8 cellular contexts compared by ENCODE assay signal in genomic region chr20:35277531-35278395, GRCh38. TPM values are rescaled to one million over a fixed set of nuclear protein-coding genes. Genes with fewer than 3 reads are reported as not detected.
DNase-seq lines count a peak whose midpoint lies in the region; ATAC-seq and TF ChIP-seq lines count a peak whose summit lies in the region.

Gene MMP24OS, minus strand, starts transcription at chr20:35278122. Its CDS starts 193 bp downstream, at chr20:35277929.

- ATAC-seq in SK-N-SH treated with all-trans-retinoic acid at 6 μM for 48 hours (peak; percentile 92), thoracic aorta (ENCODE audit: insufficient number of reproducible peaks, low FRiP score, low read depth) (peak; percentile 81)

- peak; percentile 90 for DNase-seq in GDM1 (lab: John Stamatoyannopoulos, UW)
- peak; percentile 86 for DNase-seq in H4 (ENCODE audit: low spot score)
- peak; percentile 89 for DNase-seq in M059J (ENCODE audit: low read depth)
- peak; percentile 62 to 97 (median 92) for DNase-seq in head of caudate nucleus
- peak; percentile 93 for DNase-seq in osteocyte (ENCODE audit: extremely low spot score, unreplicated experiment)
- peak; percentile 34 for DNase-seq in thoracic aorta (ENCODE audit: low spot score)

- H3K36me3 ChIP-seq in thoracic aorta: peaks cover 7% of the 10 kb centered on the region

- intact Hi-C loops in head of caudate nucleus (cut with DNase I): no loop called here

- peak within 1 kb of the TSS; percentile 98 for H3K27ac Mint-ChIP-seq in activated naive CD8-positive, alpha-beta T cell
- H3K27ac Mint-ChIP-seq in osteocyte (ENCODE audit: unreplicated experiment): peak within 1 kb of the TSS; percentile 95

- H3K4me1 Mint-ChIP-seq in activated naive CD8-positive, alpha-beta T cell (ENCODE audit: low read depth): peaks cover 32% of the 10 kb centered on the region
- H3K4me1 Mint-ChIP-seq in osteocyte (ENCODE audit: unreplicated experiment): peaks cover 24% of the 10 kb centered on the region

- H3K9me3 ChIP-seq in thoracic aorta: no peaks in the 10 kb centered on the region

- peaks cover 13 to 32% of the 10 kb centered on the region in 2 donors for H3K4me1 ChIP-seq in thoracic aorta (ENCODE audit: control insufficient read depth in 1 of 2, low read depth in 2 of 2)

- peak within 1 kb of the TSS; percentile 98 for H3K4me3 Mint-ChIP-seq in activated naive CD8-positive, alpha-beta T cell
- peak within 1 kb of the TSS; percentile 96 for H3K4me3 Mint-ChIP-seq in osteocyte (ENCODE audit: unreplicated experiment)

- H3K27me3 ChIP-seq in thoracic aorta (replicated peaks; ENCODE audit: insufficient read depth): no peaks in the 10 kb centered on the region

- H3K36me3 Mint-ChIP-seq in activated naive CD8-positive, alpha-beta T cell: peaks cover 14% of the 10 kb centered on the region
- H3K36me3 Mint-ChIP-seq in osteocyte (ENCODE audit: unreplicated experiment): peaks cover 15% of the 10 kb centered on the region

- peak within 1 kb of the TSS; percentile 88 to 94 for H3K27ac ChIP-seq in thoracic aorta

- peak within 1 kb of the TSS; percentile 87 for H3K4me3 ChIP-seq in thoracic aorta

- H3K9me3 Mint-ChIP-seq in activated naive CD8-positive, alpha-beta T cell (ENCODE audit: low read depth): no peaks in the 10 kb centered on the region
- no peaks in the 10 kb centered on the region for H3K9me3 Mint-ChIP-seq in osteocyte (ENCODE audit: unreplicated experiment)

- no peaks in the 10 kb centered on the region for H3K27me3 Mint-ChIP-seq in activated naive CD8-positive, alpha-beta T cell
- no peaks in the 10 kb centered on the region for H3K27me3 Mint-ChIP-seq in osteocyte (ENCODE audit: unreplicated experiment)

- peak; percentile 37 for TF ChIP-seq CTCF in osteocyte (IDR thresholded peaks at IDR 0.05)
- peak; percentile 10 for TF ChIP-seq CTCF in thoracic aorta (IDR thresholded peaks at IDR 0.05)

TF ChIP-seq in SK-N-SH treated with all-trans-retinoic acid at 6 μM for 48 hours, 23 proteins besides CTCF, POLR2A, EP300 and RAD21:
- TF ChIP-seq ESRRG (CRISPR knock-in tag; IDR thresholded peaks at IDR 0.05): peak; percentile 25; the same call in 1 of the 2 replicates
- peak; percentile 28; the same call in 1 of the 2 replicates for TF ChIP-seq GLIS3 (CRISPR knock-in tag; IDR thresholded peaks at IDR 0.05)
- TF ChIP-seq ISL1 (CRISPR knock-in tag; IDR thresholded peaks at IDR 0.05): no peak

RNA-seq across cellular contexts. Expression of gene MMP24OS, which starts in this region (rescaled TPM):
- total RNA-seq in H4 (2014; rRNA removed; shearing (Covaris generic)): 4.0 and 10.4 TPM in 2 replicates
- total RNA-seq in M059J (2014; rRNA removed; shearing (Covaris generic)): 10.6 and 19.4 TPM in 2 replicates
- total RNA-seq in osteocyte: 118 and 120 TPM in 2 replicates
- total RNA-seq in thoracic aorta: 10 to 100 TPM; 38.1 to 38.3 TPM

Comparison
In these comparisons a context has a peak if more than half of its experiments do, and no peak if none do; other contexts are left out.
1. Peak in every context shown above with its lines: DNase-seq, ATAC-seq, H3K4me3 ChIP-seq and H3K27ac ChIP-seq.
2. DNase-seq: peak in every context shown above with its lines; median percentile 93 in osteocyte; 92 in head of caudate nucleus; 90 in GDM1; 89 in M059J; 86 in H4; 34 in thoracic aorta.